Comparison of ENCODE assay signal across 7 cellular contexts in genomic region chr6:13711384-13711725, GRCh38. TPM values are rescaled to one million over a fixed set of nuclear protein-coding genes. Genes with fewer than 3 reads are reported as not detected.
DNase-seq lines count a peak whose midpoint lies in the region; ATAC-seq and TF ChIP-seq lines count a peak whose summit lies in the region.

No MANE protein-coding gene starts in this region.

- H4K20me1 ChIP-seq in GM23338 (replicated peaks; ENCODE audit: insufficient read depth): peaks cover 13% of the 10 kb centered on the region

- peaks cover 11% of the 10 kb centered on the region for H3K36me3 Mint-ChIP-seq in GM23338 (ENCODE audit: low read depth)
- peaks cover 38% of the 10 kb centered on the region for H3K36me3 Mint-ChIP-seq in activated T-helper 17 cell treated with anti-CD3 and anti-CD28 coated beads, Interleukin-2, amount 50 U/mL, for 72 hours (ENCODE audit: low read depth)

- 0 out of 2 replicates have a peak overlapping the region, but pooled peaks have one; percentile 59 for H3K4me2 ChIP-seq in GM23338

- H3K27ac ChIP-seq in GM23338 (ENCODE audit: low read depth) (no peak overlapping the region), right atrium auricular region (peak overlapping the region; percentile 95 to 96)

- H3K4me3 ChIP-seq in GM23338: peak overlapping the region; percentile 89
- peak overlapping the region; percentile 62 to 80 for H3K4me3 ChIP-seq in right atrium auricular region

- no peak for DNase-seq in GM23338 (ENCODE audit: low spot score)
- DNase-seq in LoVo (ENCODE audit: low spot score): peak; percentile 69
- no peak for DNase-seq in right atrium auricular region (ENCODE audit: low spot score)
- DNase-seq in stimulated activated CD8-positive, alpha-beta memory T cell treated with anti-CD3 and anti-CD28 coated beads, Interleukin-7, amount 100 ng/mL, for 1 hour (ENCODE audit: low read depth in 2 of 2): peak; percentile 33 to 48
- no peak for DNase-seq in SHP77 treated with DMSO at 0.1 percent for 48 hours (lab: John Stamatoyannopoulos, UW)

- ATAC-seq in GM18502 (IDR thresholded peaks at IDR 0.05; ENCODE audit: poor library complexity, unreplicated experiment): peak; percentile 61
- ATAC-seq in GM23338: peak; percentile 10
- ATAC-seq in activated T-helper 17 cell treated with anti-CD3 and anti-CD28 coated beads, Interleukin-2, amount 50 U/mL, for 72 hours (replicated peaks): peak; percentile 53

- no peak overlapping the region for H3K27ac Mint-ChIP-seq in GM23338
- H3K27ac Mint-ChIP-seq in activated T-helper 17 cell treated with anti-CD3 and anti-CD28 coated beads, Interleukin-2, amount 50 U/mL, for 72 hours: no peak overlapping the region

- H3K9me2 ChIP-seq in GM23338 (ENCODE audit: insufficient read depth): 0 out of 2 replicates have a peak, but pooled peaks cover 4% of the 10 kb centered on the region

- no peak overlapping the region for H2AFZ ChIP-seq in GM23338

- H3K4me1 Mint-ChIP-seq in GM23338: peaks cover 30% of the 10 kb centered on the region
- H3K4me1 Mint-ChIP-seq in activated T-helper 17 cell treated with anti-CD3 and anti-CD28 coated beads, Interleukin-2, amount 50 U/mL, for 72 hours: peaks cover 26% of the 10 kb centered on the region

- no peaks in the 10 kb centered on the region; the same call in 1 of the 2 replicates for H3K36me3 ChIP-seq in GM23338 (ENCODE audit: insufficient read depth)
- no peaks in the 10 kb centered on the region for H3K36me3 ChIP-seq in right atrium auricular region

- TF ChIP-seq CTCF in GM23338 (conservative IDR thresholded peaks at IDR 0.05; ENCODE audit: low read depth in 2 of 2): 0 out of 4 replicates have a peak, but pooled peaks of 1 of the 2 experiments have one; percentile 20
- TF ChIP-seq CTCF in right atrium auricular region (IDR thresholded peaks at IDR 0.05): peak in 1 of 2 donors; percentile 21

- H3K27me3 Mint-ChIP-seq in GM23338 (ENCODE audit: insufficient read depth, low read depth, poor library complexity): no peaks in the 10 kb centered on the region
- H3K27me3 Mint-ChIP-seq in activated T-helper 17 cell treated with anti-CD3 and anti-CD28 coated beads, Interleukin-2, amount 50 U/mL, for 72 hours: no peaks in the 10 kb centered on the region

- no peaks in the 10 kb centered on the region for H3K9me3 ChIP-seq in right atrium auricular region

- peaks cover 45% of the 10 kb centered on the region for H3K79me2 ChIP-seq in GM23338 (replicated peaks; ENCODE audit: insufficient read depth)

- no peaks in the 10 kb centered on the region for H3F3A ChIP-seq in GM23338 (replicated peaks; ENCODE audit: low read depth)

- H3K4me3 Mint-ChIP-seq in GM23338: peak overlapping the region; percentile 47; the same call in 2 of the 3 replicates
- no peak overlapping the region for H3K4me3 Mint-ChIP-seq in activated T-helper 17 cell treated with anti-CD3 and anti-CD28 coated beads, Interleukin-2, amount 50 U/mL, for 72 hours

- H3K27me3 ChIP-seq in GM23338 (ENCODE audit: insufficient read depth) (no peaks in the 10 kb centered on the region), right atrium auricular region (no peaks in the 10 kb centered on the region)

- H3K4me1 ChIP-seq in GM23338 (ENCODE audit: insufficient read depth) (peaks cover 22% of the 10 kb centered on the region), right atrium auricular region (peaks cover 0 to 30% of the 10 kb centered on the region in 2 donors)

- peaks cover 11% of the 10 kb centered on the region for H3K9me3 Mint-ChIP-seq in GM23338
- no peaks in the 10 kb centered on the region for H3K9me3 Mint-ChIP-seq in activated T-helper 17 cell treated with anti-CD3 and anti-CD28 coated beads, Interleukin-2, amount 50 U/mL, for 72 hours

TF ChIP-seq in GM23338, 12 proteins besides CTCF, POLR2A, EP300 and RAD21 (continues in another document):
- TF ChIP-seq CREB1 (CRISPR knock-in tag; IDR thresholded peaks at IDR 0.05; ENCODE audit: low read depth) (no peak), ETS1 (IDR thresholded peaks at IDR 0.05) (no peak), ZNF331 (CRISPR knock-in tag; IDR thresholded peaks at IDR 0.05; ENCODE audit: low read depth) (no peak), STAT1 (IDR thresholded peaks at IDR 0.05; ENCODE audit: unreplicated experiment) (no peak), NANOG (IDR thresholded peaks at IDR 0.05; ENCODE audit: borderline replicate concordance) (no peak), EZH2phosphoT487 (IDR thresholded peaks at IDR 0.05; ENCODE audit: unreplicated experiment) (no peak), JUNB (IDR thresholded peaks at IDR 0.05; ENCODE audit: unreplicated experiment) (no peak), EZH2 (IDR thresholded peaks at IDR 0.05; ENCODE audit: low read depth, unreplicated experiment) (no peak), POLR2AphosphoS5 (IDR thresholded peaks at IDR 0.05; ENCODE audit: low read depth) (no peak), ZNF462 (CRISPR knock-in tag; IDR thresholded peaks at IDR 0.05) (no peak)

RNA-seq across cellular contexts. Expression of gene RANBP9, which starts 0.3 kb away (rescaled TPM):
- 31.8 and 33.6 TPM in 2 replicates for total RNA-seq in GM23338 (2014; rRNA removed; shearing (Covaris generic))
- 11.9 and 12.1 TPM in 2 replicates for polyA plus RNA-seq in GM23338 (2016; fragmentation: Nextera tagmentation; extraction: Ambion mirVana)
- total RNA-seq in activated T-helper 17 cell treated with anti-CD3 and anti-CD28 coated beads, Interleukin-2, amount 50 U/mL, for 72 hours: 10 to 100 TPM; 57.3 to 68.2 TPM
- 10 to 100 TPM; 28.4 TPM for total RNA-seq in right atrium auricular region

Comparison
In these comparisons a context has a peak if more than half of its experiments do, and no peak if none do; other contexts are left out.
1. ATAC-seq: peak in every context shown above with its lines; median percentile 61 in GM18502; 53 in activated T-helper 17 cell treated with anti-CD3 and anti-CD28 coated beads, Interleukin-2, amount 50 U/mL, for 72 hours; 10 in GM23338.
2. DNase-seq: peak in LoVo (single experiment) and stimulated activated CD8-positive, alpha-beta memory T cell treated with anti-CD3 and anti-CD28 coated beads, Interleukin-7, amount 100 ng/mL, for 1 hour (2 of 2); none in GM23338 (single experiment), right atrium auricular region (single experiment) and SHP77 treated with DMSO at 0.1 percent for 48 hours (single experiment).